In genomic region chr15:98324341-98324970, GRCh38 we compare ENCODE assay signal across 20 cellular contexts.
"Had no signal": no experiment of that assay in that cellular context is flagged by ENCODE, and none has a peak within 500 bp of the region (broad histone marks: within the 10 kb centered on the region; RNA-seq: fewer than 3 reads in every experiment).

No MANE protein-coding gene starts in this region.

- H3K9me3 ChIP-seq: gastroesophageal sphincter, tibial artery had no signal

- H3K27me3 ChIP-seq: brain microvascular endothelial cell, gastroesophageal sphincter had no signal

- DNase-seq: activated CD4-positive, alpha-beta T cell treated with anti-CD3 and anti-CD28 coated beads, Interleukin-2, amount 50 U/mL, for 1 hour; activated CD4-positive, CD25-positive, alpha-beta regulatory T cell; activated CD8-positive, alpha-beta memory T cell treated with anti-CD3 and anti-CD28 coated beads for 24 hours; activated naive CD8-positive, alpha-beta T cell treated with anti-CD3 and anti-CD28 coated beads for 36 hours; brain microvascular endothelial cell; dermis blood vessel endothelial cell; effector memory CD8-positive, alpha-beta T cell; erythroblast; kidney; left ventricle myocardium superior; mesenchymal stem cell; occipital lobe; right cardiac atrium; stimulated activated CD4-positive, alpha-beta T cell treated with anti-CD3 and anti-CD28 coated beads, Interleukin-15, amount 100 ng/mL, for 24 hours; stimulated activated CD4-positive, alpha-beta T cell treated with anti-CD3 and anti-CD28 coated beads, Interleukin-4, amount 100 ng/mL, for 1 hour; stimulated activated naive B cell treated with anti-CD40 and anti-IgM and Interleukin-4, amounts not matched to agents 10 μg/mL and 1 μg/mL and 100 μg/mL, for 72 hours; T-helper 17 cell; tibial artery had no signal

- ATAC-seq: effector memory CD8-positive, alpha-beta T cell; gastroesophageal sphincter; left ventricle myocardium superior; right cardiac atrium; stimulated activated naive B cell treated with anti-CD40 and anti-IgM and Interleukin-4, amounts not matched to agents 10 μg/mL and 1 μg/mL and 100 μg/mL, for 72 hours; T-helper 17 cell had no signal

- H3K4me3 ChIP-seq: gastroesophageal sphincter, skin epidermis, tibial artery had no signal

- H3K27ac ChIP-seq: brain microvascular endothelial cell, gastroesophageal sphincter, skin epidermis, tibial artery had no signal

- H3K36me3 ChIP-seq: brain microvascular endothelial cell, gastroesophageal sphincter, tibial artery had no signal

- H3K4me1 ChIP-seq: gastroesophageal sphincter, tibial artery had no signal
